In genomic region chr3:175716451-175716850, GRCh38 we compare ENCODE assay signal across 34 cellular contexts.
A peak's percentile ranks its signal among the peaks of the same experiment; 100 is the strongest.
DNase-seq lines count a peak whose midpoint lies in the region; ATAC-seq, FAIRE-seq and TF ChIP-seq lines count a peak whose summit lies in the region.
"Had no signal": no experiment of that assay in that cellular context is flagged by ENCODE, and none has a peak within 500 bp of the region (broad histone marks: within the 10 kb centered on the region; RNA-seq: fewer than 3 reads in every experiment).

No MANE protein-coding gene starts in this region.

- H3K27ac Mint-ChIP-seq in neural progenitor cell: no peak overlapping the region
- H3K27ac Mint-ChIP-seq: activated CD4-positive, alpha-beta T cell treated with anti-CD3 and anti-CD28 coated beads, Interleukin-2, amount 10 ng/mL, durations not matched to agents 24 days and 14 days; activated naive CD4-positive, alpha-beta T cell treated with anti-CD3 and anti-CD28 coated beads, Interleukin-2, amount 50 U/mL, for 72 hours; effector memory CD8-positive, alpha-beta T cell; immature natural killer cell; stimulated activated naive CD8-positive, alpha-beta T cell treated with anti-CD3 and anti-CD28 coated beads, Interleukin-15, Interleukin-2, amounts not matched to agents 100 ng/mL and 50 ng/mL, for 24 hours; T-cell; WTC11 had no signal

- BruUV-seq in PC-9 (replicated peaks; lab: Mats Ljungman, UMichigan): no TSS peak

- peak; percentile 96 for DNase-seq in EH (ENCODE audit: low read depth)
- no peak for DNase-seq in PC-9
- DNase-seq in fibroblast of lung (ENCODE audit: low read depth in 2 of 2): peak; percentile 16 to 36
- DNase-seq in skeletal muscle cell (ENCODE audit: low read depth): peak; percentile 76
- no peak for DNase-seq in neural progenitor cell (ENCODE audit: low spot score)
- no peak for DNase-seq in left colon
- DNase-seq in urothelium cell line (ENCODE audit: low spot score): no peak
- no peak for DNase-seq in effector CD8-positive, alpha-beta T cell (lab: John Stamatoyannopoulos, UW)
- DNase-seq: activated CD4-positive, alpha-beta T cell treated with anti-CD3 and anti-CD28 coated beads, Interleukin-2, amount 10 ng/mL, durations not matched to agents 24 days and 14 days; activated effector memory CD4-positive, alpha-beta T cell treated with Interleukin-2 at 50 U/mL for 16 hours; activated T-cell treated with anti-CD3 and anti-CD28 coated beads, Interleukin-2, amount 50 U/mL, for 1 hour; caudate nucleus; cortex of kidney; effector memory CD8-positive, alpha-beta T cell; hypothalamus; immature natural killer cell; left lung; mesendoderm; NCI-H1694; NCI-H446; NCI-H774; RPMI8226; spleen; stimulated activated CD4-positive, alpha-beta T cell treated with anti-CD3 and anti-CD28 coated beads, Interleukin-2, amount 100 ng/mL, for 24 hours; T-cell had no signal

- peaks cover 3% of the 10 kb centered on the region for H3K27me3 Mint-ChIP-seq in neural progenitor cell (ENCODE audit: insufficient read depth, low read depth)
- H3K27me3 Mint-ChIP-seq: activated CD4-positive, alpha-beta T cell treated with anti-CD3 and anti-CD28 coated beads, Interleukin-2, amount 10 ng/mL, durations not matched to agents 24 days and 14 days; effector memory CD8-positive, alpha-beta T cell; stimulated activated naive CD8-positive, alpha-beta T cell treated with anti-CD3 and anti-CD28 coated beads, Interleukin-15, Interleukin-2, amounts not matched to agents 100 ng/mL and 50 ng/mL, for 24 hours; T-cell had no signal

- H3K36me3 ChIP-seq in PC-9 (ENCODE audit: low read depth): no peaks in the 10 kb centered on the region
- H3K36me3 ChIP-seq in fibroblast of lung (ENCODE audit: control insufficient read depth, insufficient read depth, low read length): no peaks in the 10 kb centered on the region
- no peaks in the 10 kb centered on the region for H3K36me3 ChIP-seq in neural progenitor cell
- H3K36me3 ChIP-seq: ascending aorta; BLaER1 treated with 17β-estradiol and CSF1 and Interleukin-3, amounts not matched to agents 10 nM and 100 nM; HAP-1; left lung; SJSA1; spleen had no signal

- H2AFZ ChIP-seq in PC-9 (peak overlapping the region; percentile 14; the same call in 1 of the 2 replicates), fibroblast of lung (ENCODE audit: low read length) (no peak overlapping the region), neural progenitor cell (replicated peaks) (no peak overlapping the region)

- H3K27me3 ChIP-seq in PC-9 (ENCODE audit: insufficient read depth, low read depth): no peaks in the 10 kb centered on the region
- H3K27me3 ChIP-seq in fibroblast of lung (ENCODE audit: control insufficient read depth, insufficient read depth, low read length): no peaks in the 10 kb centered on the region
- H3K27me3 ChIP-seq in neural progenitor cell: no peaks in the 10 kb centered on the region
- H3K27me3 ChIP-seq: ascending aorta; BLaER1 treated with 17β-estradiol and CSF1 and Interleukin-3, amounts not matched to agents 10 nM and 100 nM; left lung; SJSA1; spleen had no signal

- H3K9me3 ChIP-seq in PC-9 (ENCODE audit: insufficient read depth, low read depth) (no peaks in the 10 kb centered on the region), fibroblast of lung (ENCODE audit: control insufficient read depth, insufficient read depth, low read depth, low read length) (no peaks in the 10 kb centered on the region), neural progenitor cell (ENCODE audit: low read depth) (no peaks in the 10 kb centered on the region)
- H3K9me3 ChIP-seq: ascending aorta, HAP-1, SJSA1 had no signal

- POLR2A ChIA-PET in PC-9 (lab: Charles Lee; ENCODE audit: unreplicated experiment): no interaction called here

- no peaks in the 10 kb centered on the region for H3K36me3 Mint-ChIP-seq in neural progenitor cell
- H3K36me3 Mint-ChIP-seq: activated naive CD4-positive, alpha-beta T cell treated with anti-CD3 and anti-CD28 coated beads, Interleukin-2, amount 50 U/mL, for 72 hours; immature natural killer cell; T-cell; WTC11 had no signal

- H3K4me1 ChIP-seq in PC-9 (replicated peaks; ENCODE audit: insufficient read depth) (no peaks in the 10 kb centered on the region), fibroblast of lung (ENCODE audit: control insufficient read depth, extremely low read depth, insufficient read depth, low read length) (no peaks in the 10 kb centered on the region), neural progenitor cell (no peaks in the 10 kb centered on the region)
- H3K4me1 ChIP-seq: BLaER1 treated with 17β-estradiol and CSF1 and Interleukin-3, amounts not matched to agents 10 nM and 100 nM; HAP-1; left lung; SJSA1; spleen had no signal

- FAIRE-seq in urothelium cell line (lab: Jason Lieb, UNC): no peak

- H3K9me2 ChIP-seq in PC-9 (ENCODE audit: insufficient read depth): no peaks in the 10 kb centered on the region

- H3K9me3 Mint-ChIP-seq in neural progenitor cell: no peaks in the 10 kb centered on the region
- H3K9me3 Mint-ChIP-seq: activated CD4-positive, alpha-beta T cell treated with anti-CD3 and anti-CD28 coated beads, Interleukin-2, amount 10 ng/mL, durations not matched to agents 24 days and 14 days had no signal

- no peaks in the 10 kb centered on the region for H4K20me1 ChIP-seq in PC-9 (ENCODE audit: insufficient read depth)
- no peaks in the 10 kb centered on the region for H4K20me1 ChIP-seq in fibroblast of lung (ENCODE audit: control insufficient read depth, extremely low read depth, insufficient read depth, low read length)
- H4K20me1 ChIP-seq in neural progenitor cell (ENCODE audit: low read depth): no peaks in the 10 kb centered on the region
- H4K20me1 ChIP-seq: BLaER1 treated with 17β-estradiol and CSF1 and Interleukin-3, amounts not matched to agents 10 nM and 100 nM had no signal

- H3K4me3 Mint-ChIP-seq in neural progenitor cell: no peak overlapping the region
- H3K4me3 Mint-ChIP-seq: activated CD4-positive, alpha-beta T cell treated with anti-CD3 and anti-CD28 coated beads, Interleukin-2, amount 10 ng/mL, durations not matched to agents 24 days and 14 days; effector memory CD8-positive, alpha-beta T cell; immature natural killer cell; neural crest cell; stimulated activated naive CD8-positive, alpha-beta T cell treated with anti-CD3 and anti-CD28 coated beads, Interleukin-15, Interleukin-2, amounts not matched to agents 100 ng/mL and 50 ng/mL, for 24 hours; T-cell; WTC11 had no signal

- no peak overlapping the region for H3K4me3 ChIP-seq in PC-9
- no peak overlapping the region for H3K4me3 ChIP-seq in fibroblast of lung (replicated peaks in 1 of 4; ENCODE audit: control extremely low read depth in 1 of 4, insufficient read depth in 1 of 4, low read depth in 3 of 4, low read length in 4 of 4)
- H3K4me3 ChIP-seq in skeletal muscle cell (ENCODE audit: low read depth, low read length): no peak overlapping the region
- H3K4me3 ChIP-seq in neural progenitor cell: no peak overlapping the region
- H3K4me3 ChIP-seq: ascending aorta; BLaER1 treated with 17β-estradiol and CSF1 and Interleukin-3, amounts not matched to agents 10 nM and 100 nM; HAP-1; left lung; SJSA1; spleen had no signal

- no peaks in the 10 kb centered on the region for H3F3A ChIP-seq in PC-9 (ENCODE audit: insufficient read depth, low read depth)
- H3F3A ChIP-seq in neural progenitor cell (ENCODE audit: low read depth): no peaks in the 10 kb centered on the region

- intact Hi-C loops in PC-9 (cut with micrococcal nuclease; ENCODE audit: unreplicated experiment) (no loop called here), left colon (cut with DNase I, micrococcal nuclease) (no loop called here)

- ATAC-seq in left colon: no peak
- ATAC-seq: activated naive CD4-positive, alpha-beta T cell treated with anti-CD3 and anti-CD28 coated beads, Interleukin-2, amount 50 U/mL, for 72 hours; effector memory CD8-positive, alpha-beta T cell; esophagus mucosa; left lung; T-cell; WTC11 had no signal

- TF ChIP-seq CTCF in PC-9 (conservative IDR thresholded peaks at IDR 0.05) (no peak), fibroblast of lung (conservative IDR thresholded peaks at IDR 0.05 in 1 of 2, IDR thresholded peaks at IDR 0.05 in 1 of 2; ENCODE audit: low read depth in 1 of 2, low read length in 2 of 2) (no peak), neural progenitor cell (IDR thresholded peaks at IDR 0.05) (no peak)

- no peaks in the 10 kb centered on the region for H3K79me2 ChIP-seq in PC-9 (ENCODE audit: low read depth)
- H3K79me2 ChIP-seq in fibroblast of lung (ENCODE audit: control insufficient read depth, insufficient read depth, low read length): no peaks in the 10 kb centered on the region
- H3K79me2 ChIP-seq in neural progenitor cell (ENCODE audit: low read depth): no peaks in the 10 kb centered on the region

- H3K4me2 ChIP-seq in PC-9 (no peak overlapping the region), fibroblast of lung (ENCODE audit: extremely low read depth, insufficient read depth, low read length) (no peak overlapping the region), neural progenitor cell (no peak overlapping the region)
- H3K4me2 ChIP-seq: BLaER1 treated with 17β-estradiol and CSF1 and Interleukin-3, amounts not matched to agents 10 nM and 100 nM had no signal

- CTCF ChIA-PET in PC-9 (lab: Charles Lee): no interaction called here

- no peak overlapping the region for H3K27ac ChIP-seq in PC-9
- H3K27ac ChIP-seq in fibroblast of lung (ENCODE audit: insufficient read depth, low read length): no peak overlapping the region
- no peak overlapping the region for H3K27ac ChIP-seq in neural progenitor cell
- H3K27ac ChIP-seq: ascending aorta; BLaER1 treated with 17β-estradiol and CSF1 and Interleukin-3, amounts not matched to agents 10 nM and 100 nM; left lung; SJSA1; spleen had no signal

- no peaks in the 10 kb centered on the region for H3K4me1 Mint-ChIP-seq in neural progenitor cell
- H3K4me1 Mint-ChIP-seq: activated CD4-positive, alpha-beta T cell treated with anti-CD3 and anti-CD28 coated beads, Interleukin-2, amount 10 ng/mL, durations not matched to agents 24 days and 14 days; immature natural killer cell; neural crest cell; T-cell; WTC11 had no signal

- H3K9ac ChIP-seq in fibroblast of lung (ENCODE audit: insufficient read depth, low read length) (no peak overlapping the region), neural progenitor cell (no peak overlapping the region)
- H3K9ac ChIP-seq: BLaER1 treated with 17β-estradiol and CSF1 and Interleukin-3, amounts not matched to agents 10 nM and 100 nM had no signal

Comparison
In these comparisons a context has a peak if more than half of its experiments do, and no peak if none do; other contexts are left out.
1. DNase-seq: peak in EH (single experiment), fibroblast of lung (2 of 2) and skeletal muscle cell (single experiment); none in PC-9 (0 of 2), neural progenitor cell (single experiment), left colon (0 of 2), urothelium cell line (single experiment) and effector CD8-positive, alpha-beta T cell (single experiment).